In genomic region chr9:136160321-136160938, GRCh38 we compare ENCODE assay signal across 26 cellular contexts. TPM values are rescaled to one million over a fixed set of nuclear protein-coding genes. Genes with fewer than 3 reads are reported as not detected.
DNase-seq lines count a peak whose midpoint lies in the region; FAIRE-seq and TF ChIP-seq lines count a peak whose summit lies in the region.
"Had no signal": no experiment of that assay in that cellular context is flagged by ENCODE, and none has a peak within 500 bp of the region (broad histone marks: within the 10 kb centered on the region; RNA-seq: fewer than 3 reads in every experiment).

No MANE protein-coding gene starts in this region.

- no peaks in the 10 kb centered on the region for H3K36me3 Mint-ChIP-seq in progenitor cell of endocrine pancreas (ENCODE audit: insufficient read depth)
- H3K36me3 Mint-ChIP-seq: CD8-positive, alpha-beta T cell had no signal

- H3K4me1 Mint-ChIP-seq in progenitor cell of endocrine pancreas (ENCODE audit: low read depth): peaks cover 34% of the 10 kb centered on the region
- H3K4me1 Mint-ChIP-seq: activated B cell treated with CpG ODN at 0.5 μM for 24 hours; activated naive CD4-positive, alpha-beta T cell treated with anti-CD3 and anti-CD28 coated beads, Interleukin-2, amount 50 U/mL, for 24 hours; endodermal cell; stimulated activated naive CD8-positive, alpha-beta T cell treated with anti-CD3 and anti-CD28 coated beads, Interleukin-15, amount 100 ng/mL, for 72 hours had no signal

- intact Hi-C loops in spleen (cut with DNase I; ENCODE audit: low total_unique reads): no loop called here

- no peaks in the 10 kb centered on the region for H3K36me3 ChIP-seq in spleen

- peaks cover 0 to 9% (median 7%) of the 10 kb centered on the region in 8 donors for H3K9me3 ChIP-seq in spleen

- WGBS in spleen, 5 donors: 74 to 87% (median 76%) methylated on average over 14 to 16 of the region's 16 CpGs

- TF ChIP-seq CTCF in progenitor cell of endocrine pancreas (IDR thresholded peaks at IDR 0.05; ENCODE audit: unreplicated experiment) (no peak), spleen (IDR thresholded peaks at IDR 0.05 in 8 of 11, conservative IDR thresholded peaks at IDR 0.05 in 3 of 11) (no peak)

- peak overlapping the region; percentile 76 for H3K27ac Mint-ChIP-seq in progenitor cell of endocrine pancreas
- H3K27ac Mint-ChIP-seq: activated B cell treated with CpG ODN at 0.5 μM for 24 hours; activated CD8-positive, alpha-beta T cell treated with anti-CD3 and anti-CD28 coated beads, Interleukin-2, amount 10 ng/mL, durations not matched to agents 7 days and 5 days; activated naive CD4-positive, alpha-beta T cell treated with anti-CD3 and anti-CD28 coated beads, Interleukin-2, amount 50 U/mL, for 24 hours; CD8-positive, alpha-beta T cell; endodermal cell; T-helper 17 cell had no signal

- TF ChIP-seq POLR2A in spleen (IDR thresholded peaks at IDR 0.05): no peak

- H3K4me1 ChIP-seq in spleen: peaks cover 0 to 8% (median 0%) of the 10 kb centered on the region in 6 donors

- no peak overlapping the region for H3K4me3 Mint-ChIP-seq in progenitor cell of endocrine pancreas (ENCODE audit: low read depth)
- H3K4me3 Mint-ChIP-seq: activated B cell treated with CpG ODN at 0.5 μM for 24 hours; activated CD8-positive, alpha-beta T cell treated with anti-CD3 and anti-CD28 coated beads, Interleukin-2, amount 10 ng/mL, durations not matched to agents 7 days and 5 days; activated naive CD4-positive, alpha-beta T cell treated with anti-CD3 and anti-CD28 coated beads, Interleukin-2, amount 50 U/mL, for 24 hours; activated T-cell treated with anti-CD3 and anti-CD28 coated beads, Interleukin-2, amount 50 U/mL, for 4 hours; CD8-positive, alpha-beta T cell; endodermal cell; stimulated activated naive CD8-positive, alpha-beta T cell treated with anti-CD3 and anti-CD28 coated beads, Interleukin-15, amount 100 ng/mL, for 72 hours; T-helper 17 cell had no signal

- no peak overlapping the region for H3K27ac ChIP-seq in spleen

- peaks cover 3% of the 10 kb centered on the region for H3K9me3 Mint-ChIP-seq in progenitor cell of endocrine pancreas (ENCODE audit: low read depth)
- H3K9me3 Mint-ChIP-seq: activated naive CD4-positive, alpha-beta T cell treated with anti-CD3 and anti-CD28 coated beads, Interleukin-2, amount 50 U/mL, for 24 hours had no signal

- DNase-seq in SHP77 (lab: John Stamatoyannopoulos, UW): peak; percentile 51 to 60
- no peak for DNase-seq in SHP77 treated with DMSO at 0.1 percent for 48 hours (lab: John Stamatoyannopoulos, UW)
- peak; percentile 26 for DNase-seq in NCI-H1105 treated with DMSO at 0.1 percent for 48 hours (lab: John Stamatoyannopoulos, UW)
- peak; percentile 79 for DNase-seq in NCI-H510A treated with DMSO at 0.1 percent for 48 hours (lab: John Stamatoyannopoulos, UW)
- DNase-seq in progenitor cell of endocrine pancreas (ENCODE audit: low spot score, unreplicated experiment): peak; percentile 43
- no peak for DNase-seq in spleen
- no peak for DNase-seq in GM19239 (ENCODE audit: insufficient read length, low spot score)
- no peak for DNase-seq in GM19240 (ENCODE audit: insufficient read length, low spot score)
- DNase-seq: activated B cell treated with CpG ODN at 0.5 μM for 24 hours; activated CD8-positive, alpha-beta T cell treated with anti-CD3 and anti-CD28 coated beads, Interleukin-2, amount 10 ng/mL, durations not matched to agents 7 days and 5 days; activated T-cell treated with anti-CD3 and anti-CD28 coated beads, Interleukin-2, amount 50 U/mL, for 4 hours; CD8-positive, alpha-beta T cell; endodermal cell; head of caudate nucleus; NCI-H1694 treated with DMSO at 0.1 percent for 48 hours; SIG-M5; stimulated activated naive CD8-positive, alpha-beta T cell treated with anti-CD3 and anti-CD28 coated beads, Interleukin-15, amount 100 ng/mL, for 72 hours; T-helper 17 cell had no signal

- FAIRE-seq in GM19239 (lab: Jason Lieb, UNC): no peak

- H3K27me3 ChIP-seq in spleen (replicated peaks in 1 of 7): peaks cover 0 to 36% (median 0%) of the 10 kb centered on the region in 7 donors

- H3K27me3 Mint-ChIP-seq in progenitor cell of endocrine pancreas: no peaks in the 10 kb centered on the region

- no peak overlapping the region for H3K4me3 ChIP-seq in spleen
- H3K4me3 ChIP-seq: lung had no signal

RNA-seq across cellular contexts. Expression of gene TMEM250, which starts 41.8 kb away (rescaled TPM):
- total RNA-seq in progenitor cell of endocrine pancreas: 39.2 and 39.5 TPM in 2 replicates
- 10 to 100 TPM; 23.3 to 31.3 (median 25.8) TPM for total RNA-seq in spleen
- 10 to 100 TPM; 10.7 to 28.9 (median 14.8) TPM for polyA plus RNA-seq in spleen

RNA-seq across cellular contexts. Expression of gene LHX3, which starts 44.5 kb away (rescaled TPM):
- total RNA-seq in progenitor cell of endocrine pancreas (not detected in 2 replicates), spleen (not detected)
- polyA plus RNA-seq in spleen: not detected
- total RNA-seq: activated B cell treated with CpG ODN at 0.5 μM for 24 hours, endodermal cell, HT-29, LHCN-M2, lung, osteocyte, sciatic nerve, urinary bladder had no signal
- polyA plus RNA-seq: AG04450, lung, urinary bladder had no signal

Comparison
In these comparisons a context has a peak if more than half of its experiments do, and no peak if none do; other contexts are left out.
1. DNase-seq: peak in SHP77 (2 of 2), NCI-H1105 treated with DMSO at 0.1 percent for 48 hours (single experiment), NCI-H510A treated with DMSO at 0.1 percent for 48 hours (single experiment) and progenitor cell of endocrine pancreas (single experiment); none in SHP77 treated with DMSO at 0.1 percent for 48 hours (single experiment), spleen (single experiment), GM19239 (single experiment) and GM19240 (single experiment).